In genomic region chr16:2148714-2149629, GRCh38 we compare ENCODE assay signal across 9 cellular contexts. TPM values are rescaled to one million over a fixed set of nuclear protein-coding genes. Genes with fewer than 3 reads are reported as not detected.
A peak's percentile ranks its signal among the peaks of the same experiment; 100 is the strongest.
DNase-seq lines count a peak whose midpoint lies in the region; ATAC-seq, FAIRE-seq and TF ChIP-seq lines count a peak whose summit lies in the region.
"Had no signal": no experiment of that assay in that cellular context is flagged by ENCODE, and none has a peak within 500 bp of the region (broad histone marks: within the 10 kb centered on the region; RNA-seq: fewer than 3 reads in every experiment).

No MANE protein-coding gene starts in this region.

- BruUV-seq in endothelial cell of umbilical vein (replicated peaks; lab: Mats Ljungman, UMichigan) = no TSS peak

- POLR2A ChIA-PET in endothelial cell of umbilical vein (lab: Charles Lee) = interaction anchor here (0.5 to 0.6 kb wide), 2 partner anchors 110 to 1823 kb away, joined by 3 to 4 read pairs; no protein-coding TSS in a partner anchor

- H3K79me2 ChIP-seq in endothelial cell of umbilical vein (ENCODE audit: control insufficient read depth, insufficient read depth, low read length) = peaks cover 28% of the 10 kb centered on the region

- H3K4me1 Mint-ChIP-seq in activated naive CD4-positive, alpha-beta T cell treated with anti-CD3 and anti-CD28 coated beads for 36 hours (ENCODE audit: low read depth) = peaks cover 23% of the 10 kb centered on the region

- intact Hi-C loops in activated naive CD4-positive, alpha-beta T cell treated with anti-CD3 and anti-CD28 coated beads for 36 hours (cut with micrococcal nuclease) = no loop called here
- intact Hi-C loops in endothelial cell of umbilical vein (cut with micrococcal nuclease) = no loop called here
- intact Hi-C loops in psoas muscle (cut with DNase I) = no loop called here

- no peaks in the 10 kb centered on the region for H4K20me1 ChIP-seq in endothelial cell of umbilical vein (replicated peaks; ENCODE audit: control insufficient read depth, extremely low read depth, insufficient read depth, low read length)

- H2AFZ ChIP-seq in endothelial cell of umbilical vein (ENCODE audit: low read depth, low read length) = no peak overlapping the region

- H3K4me3 ChIP-seq in SJCRH30 (peak overlapping the region; percentile 62), endothelial cell of umbilical vein (replicated peaks in 1 of 3; ENCODE audit: insufficient read depth in 1 of 3, low read depth in 1 of 3, low read length in 3 of 3) (peak overlapping the region in 2 of 3 experiments; percentile 13 to 32), psoas muscle (peak overlapping the region; percentile 67)

- dilution Hi-C loops in endothelial cell of umbilical vein (cut with MboI; ENCODE audit: extremely low pct_ligation_motif_present, low sequenced_read_pairs) = no loop called here

- H3K4me3 Mint-ChIP-seq in activated naive CD4-positive, alpha-beta T cell treated with anti-CD3 and anti-CD28 coated beads for 36 hours = peak overlapping the region; percentile 21

- TF ChIP-seq CTCF in endothelial cell of umbilical vein (IDR thresholded peaks at IDR 0.05; ENCODE audit: extremely low read depth in 1 of 2, insufficient read depth in 1 of 2, low read depth in 1 of 2, low read length in 2 of 2) (no peak), psoas muscle (IDR thresholded peaks at IDR 0.05) (peak; percentile 3)

- peak overlapping the region; percentile 31 for H3K4me2 ChIP-seq in endothelial cell of umbilical vein (ENCODE audit: insufficient read depth, low read length)

- peak; percentile 36 for DNase-seq in activated naive CD4-positive, alpha-beta T cell treated with anti-CD3 and anti-CD28 coated beads for 36 hours
- no peak for DNase-seq in activated naive CD4-positive, alpha-beta T cell treated with Interleukin-2 at 50 U/mL for 16 hours
- DNase-seq in SJCRH30 (peak; percentile 23 to 41), endothelial cell of umbilical vein (ENCODE audit: low read depth, low spot score) (no peak), psoas muscle (no peak), SKM-1 treated with dmso at 0.1 percent for 144 hours (lab: John Stamatoyannopoulos, UW; ENCODE audit: unreplicated experiment) (no peak), NCI-H187 treated with DMSO at 0.1 percent for 48 hours (lab: John Stamatoyannopoulos, UW) (no peak)

- no peaks in the 10 kb centered on the region for H3K9me3 Mint-ChIP-seq in activated naive CD4-positive, alpha-beta T cell treated with anti-CD3 and anti-CD28 coated beads for 36 hours

- H3K4me1 ChIP-seq in SJCRH30 = peaks cover 29% of the 10 kb centered on the region
- peaks cover 27% of the 10 kb centered on the region for H3K4me1 ChIP-seq in endothelial cell of umbilical vein (ENCODE audit: control insufficient read depth, extremely low read depth, insufficient read depth, low read length)
- peaks cover 49% of the 10 kb centered on the region for H3K4me1 ChIP-seq in psoas muscle

- no peak for FAIRE-seq in endothelial cell of umbilical vein (lab: Jason Lieb, UNC)
- FAIRE-seq: endometrium had no signal

- peaks cover 6% of the 10 kb centered on the region for H3K36me3 ChIP-seq in SJCRH30
- H3K36me3 ChIP-seq in endothelial cell of umbilical vein (ENCODE audit: control insufficient read depth in 2 of 2, extremely low read depth in 1 of 2, insufficient read depth in 2 of 2, low read length in 2 of 2) = peaks cover 2 to 7% of the 10 kb centered on the region in 2 experiments
- peaks cover 0 to 25% of the 10 kb centered on the region in 2 donors for H3K36me3 ChIP-seq in psoas muscle (ENCODE audit: insufficient read depth in 1 of 2, low read depth in 1 of 2)

- no peak overlapping the region for H3K9ac ChIP-seq in endothelial cell of umbilical vein (replicated peaks; ENCODE audit: extremely low read depth, insufficient read depth, low read length)

- H3K9me1 ChIP-seq in endothelial cell of umbilical vein (replicated peaks; ENCODE audit: control insufficient read depth, extremely low read depth, insufficient read depth, low read length) = no peaks in the 10 kb centered on the region

- no peaks in the 10 kb centered on the region for H3K27me3 Mint-ChIP-seq in activated naive CD4-positive, alpha-beta T cell treated with anti-CD3 and anti-CD28 coated beads for 36 hours (ENCODE audit: low read depth)

- H3K27ac Mint-ChIP-seq in activated naive CD4-positive, alpha-beta T cell treated with anti-CD3 and anti-CD28 coated beads for 36 hours = no peak overlapping the region

- peaks cover 27% of the 10 kb centered on the region for H3K36me3 Mint-ChIP-seq in activated naive CD4-positive, alpha-beta T cell treated with anti-CD3 and anti-CD28 coated beads for 36 hours (ENCODE audit: low read depth)

- ATAC-seq in psoas muscle (no peak), HG02973 (IDR thresholded peaks at IDR 0.05; ENCODE audit: unreplicated experiment) (no peak)

- whole genome bisulfite sequencing in psoas muscle, 3 donors = 4 to 9% (median 5%) methylated on average over 27 to 62 of the region's 62 CpGs

- H3K9me3 ChIP-seq in SJCRH30 (replicated peaks) = no peaks in the 10 kb centered on the region
- H3K9me3 ChIP-seq in endothelial cell of umbilical vein (replicated peaks; ENCODE audit: control insufficient read depth, insufficient read depth, low read length) = no peaks in the 10 kb centered on the region
- no peaks in the 10 kb centered on the region for H3K9me3 ChIP-seq in psoas muscle

- H3K27me3 ChIP-seq in SJCRH30 (no peaks in the 10 kb centered on the region), endothelial cell of umbilical vein (ENCODE audit: control insufficient read depth in 2 of 2, insufficient read depth in 2 of 2, low read length in 2 of 2) (no peaks in the 10 kb centered on the region), psoas muscle (ENCODE audit: insufficient read depth in 3 of 3, low read length in 2 of 3) (no peaks in the 10 kb centered on the region)

- CTCF ChIA-PET in activated naive CD4-positive, alpha-beta T cell treated with anti-CD3 and anti-CD28 coated beads for 36 hours (lab: Charles Lee) = interaction anchor here (0.6 kb wide), 1 partner anchor 9 kb away, joined by 4 read pairs; no protein-coding TSS in a partner anchor
- CTCF ChIA-PET in endothelial cell of umbilical vein (lab: Charles Lee) = interaction anchor here (1.2 to 1.6 kb wide), 2 partner anchors 8 to 144 kb away, joined by 3 to 5 read pairs; no protein-coding TSS in a partner anchor

- no peak for TF ChIP-seq POLR2A in endothelial cell of umbilical vein (IDR thresholded peaks at IDR 0.05; ENCODE audit: low read depth, low read length)

- H3K27ac ChIP-seq in SJCRH30 (no peak overlapping the region), endothelial cell of umbilical vein (ENCODE audit: insufficient read depth, low read depth, low read length) (no peak overlapping the region), psoas muscle (no peak overlapping the region)

RNA-seq across cellular contexts. Expression of gene RAB26, which starts 0.5 kb away (rescaled TPM):
- total RNA-seq in activated naive CD4-positive, alpha-beta T cell treated with anti-CD3 and anti-CD28 coated beads for 36 hours = not detected
- 1.0 and 1.4 TPM in 2 replicates for total RNA-seq in SJCRH30 (2014; rRNA removed; shearing (Covaris generic))
- total RNA-seq in endothelial cell of umbilical vein = 0.91 and 1.6 TPM in 2 replicates
- polyA plus RNA-seq in endothelial cell of umbilical vein = 2.0 and 3.1 TPM in 2 replicates
- polyA plus RNA-seq in endothelial cell of umbilical vein (2011; cell fraction: cytosol; rRNA removed) = 1.1 and 1.8 TPM in 2 replicates
- polyA plus RNA-seq in endothelial cell of umbilical vein (2011; cell fraction: nucleus; rRNA removed) = 11.3 and 12.3 TPM in 2 replicates
- 0.82 and 1.3 TPM in 2 replicates for polyA plus RNA-seq in endothelial cell of umbilical vein (2012)
- 1.3 and 1.8 TPM in 2 replicates for polyA minus RNA-seq in endothelial cell of umbilical vein
- polyA minus RNA-seq in endothelial cell of umbilical vein (2011; cell fraction: cytosol; rRNA and poly(A)+ RNA removed) = 6.5 TPM
- 1.3 and 2.3 TPM in 2 replicates for polyA minus RNA-seq in endothelial cell of umbilical vein (2011; cell fraction: nucleus; rRNA and poly(A)+ RNA removed)
- 1 to 10 TPM in 1 of 4 donors, under 1 TPM in 3; 0.32 to 1.7 (median 0.83) TPM for total RNA-seq in psoas muscle
- under 1 TPM; 0.17 to 0.31 (median 0.21) TPM for polyA plus RNA-seq in psoas muscle

RNA-seq across cellular contexts. Expression of gene TRAF7, which starts 6.6 kb away (rescaled TPM):
- 100 to 1,000 TPM; 102 to 104 TPM for total RNA-seq in activated naive CD4-positive, alpha-beta T cell treated with anti-CD3 and anti-CD28 coated beads for 36 hours
- 34.5 and 35.9 TPM in 2 replicates for total RNA-seq in SJCRH30 (2014; rRNA removed; shearing (Covaris generic))
- total RNA-seq in endothelial cell of umbilical vein (141 and 159 TPM in 2 replicates), psoas muscle (10 to 100 TPM; 15.6 to 47.5 (median 38.9) TPM)
- polyA plus RNA-seq in endothelial cell of umbilical vein (175 and 191 TPM in 2 replicates), psoas muscle (10 to 100 TPM; 20.8 to 39.1 (median 27.3) TPM)
- polyA plus RNA-seq in endothelial cell of umbilical vein (2011; cell fraction: cytosol; rRNA removed) = 135 and 165 TPM in 2 replicates
- polyA plus RNA-seq in endothelial cell of umbilical vein (2011; cell fraction: nucleus; rRNA removed) = 229 and 253 TPM in 2 replicates
- polyA plus RNA-seq in endothelial cell of umbilical vein (2012) = 99.6 and 120 TPM in 2 replicates
- polyA minus RNA-seq in endothelial cell of umbilical vein = 121 and 138 TPM in 2 replicates
- 49.9 TPM for polyA minus RNA-seq in endothelial cell of umbilical vein (2011; cell fraction: cytosol; rRNA and poly(A)+ RNA removed)
- polyA minus RNA-seq in endothelial cell of umbilical vein (2011; cell fraction: nucleus; rRNA and poly(A)+ RNA removed) = 41.3 and 68.6 TPM in 2 replicates

RNA-seq across cellular contexts. Expression of gene PKD1, which starts 13.3 kb away (rescaled TPM):
- total RNA-seq in activated naive CD4-positive, alpha-beta T cell treated with anti-CD3 and anti-CD28 coated beads for 36 hours = 10 to 100 TPM; 63.3 to 68.9 TPM
- 47.1 and 51.9 TPM in 2 replicates for total RNA-seq in SJCRH30 (2014; rRNA removed; shearing (Covaris generic))
- total RNA-seq in endothelial cell of umbilical vein (92.1 and 102 TPM in 2 replicates), psoas muscle (100 to 1,000 TPM in 1 of 4 donors, 10 to 100 TPM in 3; 59.1 to 123 (median 86.0) TPM)
- polyA plus RNA-seq in endothelial cell of umbilical vein (52.5 and 62.3 TPM in 2 replicates), psoas muscle (10 to 100 TPM; 33.9 to 93.3 (median 58.4) TPM)
- 20.5 and 29.6 TPM in 2 replicates for polyA plus RNA-seq in endothelial cell of umbilical vein (2011; cell fraction: cytosol; rRNA removed)
- 217 and 232 TPM in 2 replicates for polyA plus RNA-seq in endothelial cell of umbilical vein (2011; cell fraction: nucleus; rRNA removed)
- polyA plus RNA-seq in endothelial cell of umbilical vein (2012) = 29.5 and 54.6 TPM in 2 replicates
- 44.6 and 60.3 TPM in 2 replicates for polyA minus RNA-seq in endothelial cell of umbilical vein
- polyA minus RNA-seq in endothelial cell of umbilical vein (2011; cell fraction: cytosol; rRNA and poly(A)+ RNA removed) = 26.5 TPM
- 88.4 and 152 TPM in 2 replicates for polyA minus RNA-seq in endothelial cell of umbilical vein (2011; cell fraction: nucleus; rRNA and poly(A)+ RNA removed)

RNA-seq across cellular contexts. Expression of gene CASKIN1, which starts 47.4 kb away (rescaled TPM):
- under 1 TPM; 0.15 to 0.17 TPM for total RNA-seq in activated naive CD4-positive, alpha-beta T cell treated with anti-CD3 and anti-CD28 coated beads for 36 hours
- 0.13 and 0.24 TPM in 2 replicates for total RNA-seq in SJCRH30 (2014; rRNA removed; shearing (Covaris generic))
- total RNA-seq in endothelial cell of umbilical vein = 0.35 and 0.58 TPM in 2 replicates
- 0.10 and 0.11 TPM in 2 replicates for polyA plus RNA-seq in endothelial cell of umbilical vein
- polyA plus RNA-seq in endothelial cell of umbilical vein (2011; cell fraction: cytosol; rRNA removed) = 0.01 and 0.23 TPM in 2 replicates
- polyA plus RNA-seq in endothelial cell of umbilical vein (2011; cell fraction: nucleus; rRNA removed) = 0.41 and 0.68 TPM in 2 replicates
- polyA plus RNA-seq in endothelial cell of umbilical vein (2012) = 0.08 and 0.27 TPM in 2 replicates
- polyA minus RNA-seq in endothelial cell of umbilical vein = 0.12 and 0.68 TPM in 2 replicates
- not detected for polyA minus RNA-seq in endothelial cell of umbilical vein (2011; cell fraction: cytosol; rRNA and poly(A)+ RNA removed)
- 0.53 TPM in 1 of 2 replicates, not detected in the other for polyA minus RNA-seq in endothelial cell of umbilical vein (2011; cell fraction: nucleus; rRNA and poly(A)+ RNA removed)
- total RNA-seq in psoas muscle = 1 to 10 TPM in 1 of 4 donors, under 1 TPM in 3; 0.63 to 1.0 (median 0.76) TPM
- polyA plus RNA-seq in psoas muscle = under 1 TPM; 0.32 to 0.45 (median 0.43) TPM

RNA-seq across cellular contexts. Expression of gene MLST8, which starts 56.3 kb away (rescaled TPM):
- 10 to 100 TPM; 70.0 to 70.1 TPM for total RNA-seq in activated naive CD4-positive, alpha-beta T cell treated with anti-CD3 and anti-CD28 coated beads for 36 hours
- total RNA-seq in SJCRH30 (2014; rRNA removed; shearing (Covaris generic)) = 28.8 and 32.8 TPM in 2 replicates
- total RNA-seq in endothelial cell of umbilical vein = 36.9 and 37.0 TPM in 2 replicates
- 129 and 181 TPM in 2 replicates for polyA plus RNA-seq in endothelial cell of umbilical vein
- 71.5 and 92.6 TPM in 2 replicates for polyA plus RNA-seq in endothelial cell of umbilical vein (2011; cell fraction: cytosol; rRNA removed)
- polyA plus RNA-seq in endothelial cell of umbilical vein (2011; cell fraction: nucleus; rRNA removed) = 102 and 105 TPM in 2 replicates
- polyA plus RNA-seq in endothelial cell of umbilical vein (2012) = 45.6 and 48.9 TPM in 2 replicates
- polyA minus RNA-seq in endothelial cell of umbilical vein = 67.2 and 72.7 TPM in 2 replicates
- 69.1 TPM for polyA minus RNA-seq in endothelial cell of umbilical vein (2011; cell fraction: cytosol; rRNA and poly(A)+ RNA removed)
- polyA minus RNA-seq in endothelial cell of umbilical vein (2011; cell fraction: nucleus; rRNA and poly(A)+ RNA removed) = 35.5 and 46.6 TPM in 2 replicates
- 10 to 100 TPM; 18.8 to 35.0 (median 28.7) TPM for total RNA-seq in psoas muscle
- polyA plus RNA-seq in psoas muscle = 10 to 100 TPM; 58.1 to 60.5 (median 59.7) TPM

Comparison
In these comparisons a context has a peak if more than half of its experiments do, and no peak if none do; other contexts are left out.
1. DNase-seq: peak in activated naive CD4-positive, alpha-beta T cell treated with anti-CD3 and anti-CD28 coated beads for 36 hours (single experiment) and SJCRH30 (2 of 2); none in activated naive CD4-positive, alpha-beta T cell treated with Interleukin-2 at 50 U/mL for 16 hours (single experiment), endothelial cell of umbilical vein (single experiment), psoas muscle (0 of 2), SKM-1 treated with dmso at 0.1 percent for 144 hours (single experiment) and NCI-H187 treated with DMSO at 0.1 percent for 48 hours (single experiment).
2. Peak in every context shown above with its lines, with median percentiles within 50 percentile points of each other: H3K4me3 ChIP-seq.